In the genomic region with DNA sequence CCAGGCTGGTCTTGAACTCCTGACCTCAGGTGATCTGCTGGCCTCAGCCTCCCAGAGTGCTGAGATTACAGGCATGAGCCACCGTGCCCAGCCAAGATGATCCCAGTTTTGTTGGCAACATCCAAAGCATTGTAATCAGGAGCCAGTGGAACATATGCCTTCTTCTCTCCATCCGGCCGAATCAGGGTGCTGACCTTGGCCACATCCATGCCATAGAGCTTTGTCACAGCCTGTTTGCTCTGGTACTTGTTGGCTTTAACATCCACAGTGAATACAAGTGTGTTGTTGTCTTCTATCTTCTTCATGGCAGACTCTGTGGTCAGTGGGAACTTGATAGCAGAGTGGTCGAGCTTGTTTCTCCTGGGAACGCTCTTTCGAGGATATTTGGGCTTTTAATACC, we compare ENCODE assay signal across 1 cellular context.
TF ChIP-seq lines count a peak whose summit lies in the region.

No MANE protein-coding gene starts in this region.

TF ChIP-seq in K562, 482 proteins besides CTCF, POLR2A, EP300 and RAD21 (continued from another document):
- TF ChIP-seq, protein P1, sequence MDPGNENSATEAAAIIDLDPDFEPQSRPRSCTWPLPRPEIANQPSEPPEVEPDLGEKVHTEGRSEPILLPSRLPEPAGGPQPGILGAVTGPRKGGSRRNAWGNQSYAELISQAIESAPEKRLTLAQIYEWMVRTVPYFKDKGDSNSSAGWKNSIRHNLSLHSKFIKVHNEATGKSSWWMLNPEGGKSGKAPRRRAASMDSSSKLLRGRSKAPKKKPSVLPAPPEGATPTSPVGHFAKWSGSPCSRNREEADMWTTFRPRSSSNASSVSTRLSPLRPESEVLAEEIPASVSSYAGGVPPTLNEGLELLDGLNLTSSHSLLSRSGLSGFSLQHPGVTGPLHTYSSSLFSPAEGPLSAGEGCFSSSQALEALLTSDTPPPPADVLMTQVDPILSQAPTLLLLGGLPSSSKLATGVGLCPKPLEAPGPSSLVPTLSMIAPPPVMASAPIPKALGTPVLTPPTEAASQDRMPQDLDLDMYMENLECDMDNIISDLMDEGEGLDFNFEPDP (CRISPR knock-in tag; IDR thresholded peaks at IDR 0.05): no peak
